ENCODE assay signal across 2 cellular contexts in the genomic region with DNA sequence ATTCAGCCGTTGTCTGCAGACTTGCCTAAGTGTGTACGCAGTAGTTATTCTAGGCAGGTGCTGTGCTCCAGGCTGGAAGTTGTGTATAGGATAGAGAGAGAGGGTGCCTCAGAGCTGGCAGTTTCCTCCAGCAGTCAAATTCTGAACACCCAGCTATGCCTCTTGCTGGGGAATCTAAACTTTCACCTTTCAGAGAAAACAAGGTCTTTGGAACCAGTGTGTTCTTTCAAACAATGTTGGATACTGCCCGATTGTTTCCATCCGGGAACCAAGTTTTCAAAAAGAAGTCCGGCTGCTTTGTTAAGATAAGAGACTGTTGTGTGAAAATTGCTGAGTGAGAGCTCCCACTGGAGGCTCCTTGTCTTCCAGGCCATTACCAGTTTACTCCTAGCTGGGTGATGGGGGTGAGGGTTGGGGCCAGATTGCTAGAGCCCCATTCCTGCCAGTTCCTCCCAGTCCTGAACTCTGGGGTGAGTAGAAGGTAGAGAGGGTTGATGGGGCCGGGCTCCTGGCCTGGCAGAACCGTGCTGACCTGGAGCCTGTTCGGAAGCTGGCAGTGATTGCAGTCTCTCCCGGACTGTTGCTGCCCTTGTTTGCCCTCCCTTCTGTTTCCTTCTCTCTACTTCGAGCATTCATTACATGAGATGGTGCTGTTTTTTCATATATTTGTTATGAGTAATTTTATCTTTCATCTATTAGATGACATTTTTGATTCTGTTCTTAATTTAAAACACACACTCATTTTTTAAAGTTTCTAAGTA.
A peak's percentile ranks its signal among the peaks of the same experiment; 100 is the strongest.
TF ChIP-seq lines count a peak whose summit lies in the region.

No MANE protein-coding gene starts in this region.

TF ChIP-seq in K562, 482 proteins besides CTCF, POLR2A, EP300 and RAD21 (continued from another document and continues in another):
- TF ChIP-seq, protein P1, sequence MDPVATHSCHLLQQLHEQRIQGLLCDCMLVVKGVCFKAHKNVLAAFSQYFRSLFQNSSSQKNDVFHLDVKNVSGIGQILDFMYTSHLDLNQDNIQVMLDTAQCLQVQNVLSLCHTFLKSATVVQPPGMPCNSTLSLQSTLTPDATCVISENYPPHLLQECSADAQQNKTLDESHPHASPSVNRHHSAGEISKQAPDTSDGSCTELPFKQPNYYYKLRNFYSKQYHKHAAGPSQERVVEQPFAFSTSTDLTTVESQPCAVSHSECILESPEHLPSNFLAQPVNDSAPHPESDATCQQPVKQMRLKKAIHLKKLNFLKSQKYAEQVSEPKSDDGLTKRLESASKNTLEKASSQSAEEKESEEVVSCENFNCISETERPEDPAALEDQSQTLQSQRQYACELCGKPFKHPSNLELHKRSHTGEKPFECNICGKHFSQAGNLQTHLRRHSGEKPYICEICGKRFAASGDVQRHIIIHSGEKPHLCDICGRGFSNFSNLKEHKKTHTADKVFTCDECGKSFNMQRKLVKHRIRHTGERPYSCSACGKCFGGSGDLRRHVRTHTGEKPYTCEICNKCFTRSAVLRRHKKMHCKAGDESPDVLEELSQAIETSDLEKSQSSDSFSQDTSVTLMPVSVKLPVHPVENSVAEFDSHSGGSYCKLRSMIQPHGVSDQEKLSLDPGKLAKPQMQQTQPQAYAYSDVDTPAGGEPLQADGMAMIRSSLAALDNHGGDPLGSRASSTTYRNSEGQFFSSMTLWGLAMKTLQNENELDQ (CRISPR knock-in tag; IDR thresholded peaks at IDR 0.05; ENCODE audit: borderline replicate concordance) = no peak
- TF ChIP-seq NRF1 (conservative IDR thresholded peaks at IDR 0.05 in 1 of 2, IDR thresholded peaks at IDR 0.05 in 1 of 2) (0 out of 4 replicates have a peak, but pooled peaks of 1 of the 2 experiments have one; percentile 15), KLF10 (CRISPR knock-in tag; IDR thresholded peaks at IDR 0.05) (no peak), ZNF507 (tag; conservative IDR thresholded peaks at IDR 0.05) (no peak), TCF3 (CRISPR knock-in tag; IDR thresholded peaks at IDR 0.05) (peak; percentile 80), POLR2H (tag; IDR thresholded peaks at IDR 0.05; ENCODE audit: low read depth) (no peak), PHF21A (IDR thresholded peaks at IDR 0.05; ENCODE audit: borderline replicate concordance, low read depth) (peak; percentile 94), DNMT1 (IDR thresholded peaks at IDR 0.05) (no peak), ELK1 (CRISPR knock-in tag; IDR thresholded peaks at IDR 0.05) (no peak), NFE2L1 (tag; IDR thresholded peaks at IDR 0.05; ENCODE audit: borderline replicate concordance, low read depth) (no peak), ZNF134 (CRISPR knock-in tag; conservative IDR thresholded peaks at IDR 0.05) (no peak), HIVEP1 (CRISPR knock-in tag; IDR thresholded peaks at IDR 0.05) (no peak), TRIM24 (IDR thresholded peaks at IDR 0.05) (no peak), MLX (CRISPR knock-in tag; conservative IDR thresholded peaks at IDR 0.05) (no peak), NCOA6 (IDR thresholded peaks at IDR 0.05) (no peak), TAF9B (IDR thresholded peaks at IDR 0.05; ENCODE audit: partially characterized antibody) (no peak), SAFB (IDR thresholded peaks at IDR 0.05; ENCODE audit: borderline replicate concordance, low read depth, low read length) (no peak)
- TF ChIP-seq, protein P2, sequence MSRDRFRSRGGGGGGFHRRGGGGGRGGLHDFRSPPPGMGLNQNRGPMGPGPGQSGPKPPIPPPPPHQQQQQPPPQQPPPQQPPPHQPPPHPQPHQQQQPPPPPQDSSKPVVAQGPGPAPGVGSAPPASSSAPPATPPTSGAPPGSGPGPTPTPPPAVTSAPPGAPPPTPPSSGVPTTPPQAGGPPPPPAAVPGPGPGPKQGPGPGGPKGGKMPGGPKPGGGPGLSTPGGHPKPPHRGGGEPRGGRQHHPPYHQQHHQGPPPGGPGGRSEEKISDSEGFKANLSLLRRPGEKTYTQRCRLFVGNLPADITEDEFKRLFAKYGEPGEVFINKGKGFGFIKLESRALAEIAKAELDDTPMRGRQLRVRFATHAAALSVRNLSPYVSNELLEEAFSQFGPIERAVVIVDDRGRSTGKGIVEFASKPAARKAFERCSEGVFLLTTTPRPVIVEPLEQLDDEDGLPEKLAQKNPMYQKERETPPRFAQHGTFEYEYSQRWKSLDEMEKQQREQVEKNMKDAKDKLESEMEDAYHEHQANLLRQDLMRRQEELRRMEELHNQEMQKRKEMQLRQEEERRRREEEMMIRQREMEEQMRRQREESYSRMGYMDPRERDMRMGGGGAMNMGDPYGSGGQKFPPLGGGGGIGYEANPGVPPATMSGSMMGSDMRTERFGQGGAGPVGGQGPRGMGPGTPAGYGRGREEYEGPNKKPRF (IDR thresholded peaks at IDR 0.05; ENCODE audit: low read depth, low read length) = no peak
- TF ChIP-seq, protein P3, sequence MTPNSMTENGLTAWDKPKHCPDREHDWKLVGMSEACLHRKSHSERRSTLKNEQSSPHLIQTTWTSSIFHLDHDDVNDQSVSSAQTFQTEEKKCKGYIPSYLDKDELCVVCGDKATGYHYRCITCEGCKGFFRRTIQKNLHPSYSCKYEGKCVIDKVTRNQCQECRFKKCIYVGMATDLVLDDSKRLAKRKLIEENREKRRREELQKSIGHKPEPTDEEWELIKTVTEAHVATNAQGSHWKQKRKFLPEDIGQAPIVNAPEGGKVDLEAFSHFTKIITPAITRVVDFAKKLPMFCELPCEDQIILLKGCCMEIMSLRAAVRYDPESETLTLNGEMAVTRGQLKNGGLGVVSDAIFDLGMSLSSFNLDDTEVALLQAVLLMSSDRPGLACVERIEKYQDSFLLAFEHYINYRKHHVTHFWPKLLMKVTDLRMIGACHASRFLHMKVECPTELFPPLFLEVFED (CRISPR knock-in tag; conservative IDR thresholded peaks at IDR 0.05) = no peak
- TF ChIP-seq, protein P4, sequence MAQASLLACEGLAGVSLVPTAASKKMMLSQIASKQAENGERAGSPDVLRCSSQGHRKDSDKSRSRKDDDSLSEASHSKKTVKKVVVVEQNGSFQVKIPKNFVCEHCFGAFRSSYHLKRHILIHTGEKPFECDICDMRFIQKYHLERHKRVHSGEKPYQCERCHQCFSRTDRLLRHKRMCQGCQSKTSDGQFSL (CRISPR knock-in tag; IDR thresholded peaks at IDR 0.05) = no peak
- TF ChIP-seq, protein P4 (tag; IDR thresholded peaks at IDR 0.05) = no peak

TF ChIP-seq in liver, 16 proteins besides CTCF, POLR2A, EP300 and RAD21 (continued from another document):
- TF ChIP-seq ZBTB33 (IDR thresholded peaks at IDR 0.05) = no peak
- TF ChIP-seq, protein P5, sequence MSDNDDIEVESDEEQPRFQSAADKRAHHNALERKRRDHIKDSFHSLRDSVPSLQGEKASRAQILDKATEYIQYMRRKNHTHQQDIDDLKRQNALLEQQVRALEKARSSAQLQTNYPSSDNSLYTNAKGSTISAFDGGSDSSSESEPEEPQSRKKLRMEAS (IDR thresholded peaks at IDR 0.05) = peak; percentile 35
- peak; percentile 35 for TF ChIP-seq TAF1 (conservative IDR thresholded peaks at IDR 0.05)
- TF ChIP-seq HNF4A (conservative IDR thresholded peaks at IDR 0.05) = peak; percentile 39 to 51
- TF ChIP-seq, protein P6, sequence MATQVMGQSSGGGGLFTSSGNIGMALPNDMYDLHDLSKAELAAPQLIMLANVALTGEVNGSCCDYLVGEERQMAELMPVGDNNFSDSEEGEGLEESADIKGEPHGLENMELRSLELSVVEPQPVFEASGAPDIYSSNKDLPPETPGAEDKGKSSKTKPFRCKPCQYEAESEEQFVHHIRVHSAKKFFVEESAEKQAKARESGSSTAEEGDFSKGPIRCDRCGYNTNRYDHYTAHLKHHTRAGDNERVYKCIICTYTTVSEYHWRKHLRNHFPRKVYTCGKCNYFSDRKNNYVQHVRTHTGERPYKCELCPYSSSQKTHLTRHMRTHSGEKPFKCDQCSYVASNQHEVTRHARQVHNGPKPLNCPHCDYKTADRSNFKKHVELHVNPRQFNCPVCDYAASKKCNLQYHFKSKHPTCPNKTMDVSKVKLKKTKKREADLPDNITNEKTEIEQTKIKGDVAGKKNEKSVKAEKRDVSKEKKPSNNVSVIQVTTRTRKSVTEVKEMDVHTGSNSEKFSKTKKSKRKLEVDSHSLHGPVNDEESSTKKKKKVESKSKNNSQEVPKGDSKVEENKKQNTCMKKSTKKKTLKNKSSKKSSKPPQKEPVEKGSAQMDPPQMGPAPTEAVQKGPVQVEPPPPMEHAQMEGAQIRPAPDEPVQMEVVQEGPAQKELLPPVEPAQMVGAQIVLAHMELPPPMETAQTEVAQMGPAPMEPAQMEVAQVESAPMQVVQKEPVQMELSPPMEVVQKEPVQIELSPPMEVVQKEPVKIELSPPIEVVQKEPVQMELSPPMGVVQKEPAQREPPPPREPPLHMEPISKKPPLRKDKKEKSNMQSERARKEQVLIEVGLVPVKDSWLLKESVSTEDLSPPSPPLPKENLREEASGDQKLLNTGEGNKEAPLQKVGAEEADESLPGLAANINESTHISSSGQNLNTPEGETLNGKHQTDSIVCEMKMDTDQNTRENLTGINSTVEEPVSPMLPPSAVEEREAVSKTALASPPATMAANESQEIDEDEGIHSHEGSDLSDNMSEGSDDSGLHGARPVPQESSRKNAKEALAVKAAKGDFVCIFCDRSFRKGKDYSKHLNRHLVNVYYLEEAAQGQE (IDR thresholded peaks at IDR 0.05) = no peak
- TF ChIP-seq RXRA (IDR thresholded peaks at IDR 0.05) = peak; percentile 72 to 80
- peak in 1 of 2 donors; percentile 19 for TF ChIP-seq EGR1 (IDR thresholded peaks at IDR 0.05; ENCODE audit: low read depth in 2 of 2)
- no peak for TF ChIP-seq JUND (IDR thresholded peaks at IDR 0.05)
